Comparison of ENCODE assay signal across 8 cellular contexts in genomic region chr4:6910340-6910959, GRCh38. TPM values are rescaled to one million over a fixed set of nuclear protein-coding genes. Genes with fewer than 3 reads are reported as not detected.
DNase-seq lines count a peak whose midpoint lies in the region; ATAC-seq and TF ChIP-seq lines count a peak whose summit lies in the region.

No MANE protein-coding gene starts in this region.

- peak overlapping the region; percentile 96 to 100 (median 99) for H3K27ac ChIP-seq in stomach

- no peak for TF ChIP-seq EP300 in stomach (IDR thresholded peaks at IDR 0.05)

- TF ChIP-seq CTCF in stomach (IDR thresholded peaks at IDR 0.05), result peak in 1 of 7 experiments; percentile 17

- H3K4me1 Mint-ChIP-seq in activated T-helper 17 cell treated with anti-CD3 and anti-CD28 coated beads, Interleukin-2, amount 50 U/mL, for 72 hours, result peaks cover 33% of the 10 kb centered on the region
- peaks cover 39 to 53% of the 10 kb centered on the region in 2 donors for H3K4me1 Mint-ChIP-seq in immature natural killer cell

- H3K27me3 Mint-ChIP-seq in activated T-helper 17 cell treated with anti-CD3 and anti-CD28 coated beads, Interleukin-2, amount 50 U/mL, for 72 hours, result no peaks in the 10 kb centered on the region
- peaks cover 6 to 10% (median 10%) of the 10 kb centered on the region in 3 donors for H3K27me3 Mint-ChIP-seq in immature natural killer cell (ENCODE audit: low read depth in 3 of 3)

- H3K36me3 Mint-ChIP-seq in activated T-helper 17 cell treated with anti-CD3 and anti-CD28 coated beads, Interleukin-2, amount 50 U/mL, for 72 hours (ENCODE audit: low read depth), result peaks cover 13% of the 10 kb centered on the region
- H3K36me3 Mint-ChIP-seq in immature natural killer cell, result peaks cover 0 to 4% (median 0%) of the 10 kb centered on the region in 3 donors

- H3K4me3 Mint-ChIP-seq in activated T-helper 17 cell treated with anti-CD3 and anti-CD28 coated beads, Interleukin-2, amount 50 U/mL, for 72 hours, result peak overlapping the region; percentile 95
- peak overlapping the region; percentile 86 to 91 (median 90) for H3K4me3 Mint-ChIP-seq in immature natural killer cell

- peak overlapping the region; percentile 97 for H3K27ac Mint-ChIP-seq in activated T-helper 17 cell treated with anti-CD3 and anti-CD28 coated beads, Interleukin-2, amount 50 U/mL, for 72 hours
- H3K27ac Mint-ChIP-seq in immature natural killer cell, result peak overlapping the region; percentile 48 to 85 (median 78)

- 10 to 21% (median 16%) methylated on average over 16 to 31 of the region's 31 CpGs for WGBS in stomach, 5 donors

- no peak for ATAC-seq in activated T-helper 17 cell treated with anti-CD3 and anti-CD28 coated beads, Interleukin-2, amount 50 U/mL, for 72 hours (replicated peaks)
- ATAC-seq in GM19463 (IDR thresholded peaks at IDR 0.05; ENCODE audit: unreplicated experiment), result no peak

- TF ChIP-seq POLR2A in stomach (IDR thresholded peaks at IDR 0.05), result no peak

- no peaks in the 10 kb centered on the region for H3K36me3 ChIP-seq in H7 (replicated peaks; ENCODE audit: control insufficient read depth, insufficient read depth, low read length)
- no peaks in the 10 kb centered on the region for H3K36me3 ChIP-seq in stomach

- intact Hi-C loops in stomach (cut with DNase I; ENCODE audit: low total_unique reads) (no loop called here), posterior vena cava (cut with DNase I) (no loop called here)

- in situ Hi-C loops in ACHN (cut with HindIII; ENCODE audit: low pct_ligation_motif_present, low pct_unique_long_range_greater_than_20kb, low sequenced_read_pairs), result no loop called here

- H3K27me3 ChIP-seq in H7 (ENCODE audit: control insufficient read depth, insufficient read depth, low read length) (peaks cover 6% of the 10 kb centered on the region), stomach (peaks cover 0 to 14% (median 0%) of the 10 kb centered on the region in 3 donors)

- DNase-seq in ACHN (peak; percentile 37), H7 (peak; percentile 82), immature natural killer cell (no peak), stomach (no peak), MV-4-11 (lab: John Stamatoyannopoulos, UW) (no peak), posterior vena cava (ENCODE audit: low spot score) (no peak)

- peaks cover 40 to 69% (median 61%) of the 10 kb centered on the region in 4 donors for H3K4me1 ChIP-seq in stomach

- no peaks in the 10 kb centered on the region for H3K9me3 ChIP-seq in stomach

- no peaks in the 10 kb centered on the region for H3K9me3 Mint-ChIP-seq in activated T-helper 17 cell treated with anti-CD3 and anti-CD28 coated beads, Interleukin-2, amount 50 U/mL, for 72 hours
- no peaks in the 10 kb centered on the region for H3K9me3 Mint-ChIP-seq in immature natural killer cell

- H3K4me3 ChIP-seq in H7 (ENCODE audit: insufficient read depth, low read depth, low read length) (peak overlapping the region; percentile 66), stomach (peak overlapping the region; percentile 79 to 95 (median 82))

RNA-seq across cellular contexts. Expression of gene TBC1D14, which starts 0.8 kb away (rescaled TPM):
- total RNA-seq in H7 (2014; rRNA removed; shearing (Covaris generic)), result 55.8 and 58.3 TPM in 2 replicates
- 10 to 100 TPM; 44.1 to 63.8 TPM for total RNA-seq in activated T-helper 17 cell treated with anti-CD3 and anti-CD28 coated beads, Interleukin-2, amount 50 U/mL, for 72 hours
- 10 to 100 TPM; 25.6 to 39.8 (median 26.6) TPM for polyA plus RNA-seq in immature natural killer cell
- total RNA-seq in stomach, result 10 to 100 TPM; 33.5 to 72.4 (median 40.8) TPM
- polyA plus RNA-seq in stomach, result 10 to 100 TPM; 19.5 to 42.5 (median 40.0) TPM
- total RNA-seq in posterior vena cava, result 10 to 100 TPM; 30.5 to 42.6 TPM

Comparison
In these comparisons a context has a peak if more than half of its experiments do, and no peak if none do; other contexts are left out.
1. DNase-seq: peak in ACHN (single experiment) and H7 (single experiment); none in immature natural killer cell (0 of 3), stomach (single experiment), MV-4-11 (single experiment) and posterior vena cava (single experiment).